8 cellular contexts compared by ENCODE assay signal in the genomic region with DNA sequence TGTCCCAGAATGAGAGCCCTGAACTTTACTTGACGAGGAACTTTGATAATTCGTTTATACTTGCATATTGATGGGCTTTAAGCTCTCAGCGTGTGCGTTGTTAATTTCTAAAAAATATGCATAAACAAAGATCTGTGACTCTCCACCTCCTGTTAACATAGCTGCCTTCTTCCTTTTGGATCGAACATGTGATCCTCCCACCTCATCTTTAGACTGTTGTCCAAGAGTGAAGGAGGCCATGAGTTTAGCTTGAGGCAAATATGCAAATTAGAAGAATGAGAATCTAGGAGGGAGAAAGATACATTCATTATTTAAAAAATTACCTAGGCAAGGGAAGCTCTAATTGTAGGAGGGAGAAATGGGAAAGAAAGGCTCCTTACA. TPM values are rescaled to one million over a fixed set of nuclear protein-coding genes. Genes with fewer than 3 reads are reported as not detected.
A peak's percentile ranks its signal among the peaks of the same experiment; 100 is the strongest.
DNase-seq lines count a peak whose midpoint lies in the region; ATAC-seq lines count a peak whose summit lies in the region.

No MANE protein-coding gene starts in this region.

- peaks cover 0 to 29% (median 16%) of the 10 kb centered on the region in 5 donors for H3K4me1 ChIP-seq in subcutaneous abdominal adipose tissue (ENCODE audit: control insufficient read depth in 5 of 5, insufficient read depth in 5 of 5, low read length in 5 of 5)

- DNase-seq in activated T-cell treated with anti-CD3 and anti-CD28 coated beads, Interleukin-2, amount 50 U/mL, for 72 hours, result no peak
- no peak for DNase-seq in activated T-cell treated with anti-CD3 and anti-CD28 coated beads, Interleukin-2, amount 50 U/mL, for 48 hours
- no peak for DNase-seq in activated T-helper 2 cell treated with anti-CD3 and anti-CD28 coated beads, Interferon-gamma antibody, Interleukin-2, Interleukin-4, amounts not matched to agents 10 μg/mL and 5 μg/mL and 100 μg/mL, durations not matched to agents 14 hours and 24 hours and 36 hours (ENCODE audit: low spot score)

- no peak for ATAC-seq in activated T-cell treated with anti-CD3 and anti-CD28 coated beads, Interleukin-2, amount 50 U/mL, for 72 hours (replicated peaks in 1 of 2)
- no peak for ATAC-seq in HG03175 (IDR thresholded peaks at IDR 0.05; ENCODE audit: unreplicated experiment)
- no peak for ATAC-seq in GM18511 (IDR thresholded peaks at IDR 0.05; ENCODE audit: unreplicated experiment)
- no peak for ATAC-seq in GM18502 (IDR thresholded peaks at IDR 0.05; ENCODE audit: poor library complexity, unreplicated experiment)

- peak overlapping the region; percentile 90 to 97 for H3K4me3 Mint-ChIP-seq in activated T-cell treated with anti-CD3 and anti-CD28 coated beads, Interleukin-2, amount 50 U/mL, for 72 hours
- peak overlapping the region; percentile 83 for H3K4me3 Mint-ChIP-seq in activated T-helper 2 cell treated with anti-CD3 and anti-CD28 coated beads, Interferon-gamma antibody, Interleukin-2, Interleukin-4, amounts not matched to agents 10 μg/mL and 5 μg/mL and 100 μg/mL, durations not matched to agents 14 hours and 24 hours and 36 hours (ENCODE audit: low read depth)

- no peaks in the 10 kb centered on the region for H3K36me3 Mint-ChIP-seq in activated T-cell treated with anti-CD3 and anti-CD28 coated beads, Interleukin-2, amount 50 U/mL, for 72 hours (ENCODE audit: insufficient read depth in 2 of 2)
- H3K36me3 Mint-ChIP-seq in activated T-helper 2 cell treated with anti-CD3 and anti-CD28 coated beads, Interferon-gamma antibody, Interleukin-2, Interleukin-4, amounts not matched to agents 10 μg/mL and 5 μg/mL and 100 μg/mL, durations not matched to agents 14 hours and 24 hours and 36 hours (ENCODE audit: low read depth), result no peaks in the 10 kb centered on the region

- intact Hi-C loops in activated T-helper 2 cell treated with anti-CD3 and anti-CD28 coated beads, Interferon-gamma antibody, Interleukin-2, Interleukin-4, amounts not matched to agents 10 μg/mL and 5 μg/mL and 100 μg/mL, durations not matched to agents 14 hours and 24 hours and 36 hours (cut with micrococcal nuclease), result no loop called here

- H3K4me1 Mint-ChIP-seq in activated T-cell treated with anti-CD3 and anti-CD28 coated beads, Interleukin-2, amount 50 U/mL, for 72 hours (ENCODE audit: low read depth), result peaks cover 19% of the 10 kb centered on the region
- peaks cover 10% of the 10 kb centered on the region for H3K4me1 Mint-ChIP-seq in activated T-helper 2 cell treated with anti-CD3 and anti-CD28 coated beads, Interferon-gamma antibody, Interleukin-2, Interleukin-4, amounts not matched to agents 10 μg/mL and 5 μg/mL and 100 μg/mL, durations not matched to agents 14 hours and 24 hours and 36 hours (ENCODE audit: low read depth)

- H3K9me3 ChIP-seq in subcutaneous abdominal adipose tissue (ENCODE audit: control insufficient read depth in 5 of 5, low read length in 5 of 5), result no peaks in the 10 kb centered on the region

- H3K4me3 ChIP-seq in iPS-11a (ENCODE audit: low read depth, low read length) (peak overlapping the region; percentile 88), subcutaneous abdominal adipose tissue (ENCODE audit: low read depth in 1 of 5, low read length in 5 of 5) (peak overlapping the region; percentile 80 to 98 (median 90))

- H3K27me3 Mint-ChIP-seq in activated T-cell treated with anti-CD3 and anti-CD28 coated beads, Interleukin-2, amount 50 U/mL, for 72 hours (ENCODE audit: low read depth), result peaks cover 13% of the 10 kb centered on the region
- peaks cover 12% of the 10 kb centered on the region for H3K27me3 Mint-ChIP-seq in activated T-helper 2 cell treated with anti-CD3 and anti-CD28 coated beads, Interferon-gamma antibody, Interleukin-2, Interleukin-4, amounts not matched to agents 10 μg/mL and 5 μg/mL and 100 μg/mL, durations not matched to agents 14 hours and 24 hours and 36 hours (ENCODE audit: low read depth)

- H3K36me3 ChIP-seq in subcutaneous abdominal adipose tissue (ENCODE audit: control insufficient read depth in 5 of 5, insufficient read depth in 5 of 5, low read length in 5 of 5), result no peaks in the 10 kb centered on the region

- H3K9me3 Mint-ChIP-seq in activated T-cell treated with anti-CD3 and anti-CD28 coated beads, Interleukin-2, amount 50 U/mL, for 72 hours, result no peaks in the 10 kb centered on the region
- H3K9me3 Mint-ChIP-seq in activated T-helper 2 cell treated with anti-CD3 and anti-CD28 coated beads, Interferon-gamma antibody, Interleukin-2, Interleukin-4, amounts not matched to agents 10 μg/mL and 5 μg/mL and 100 μg/mL, durations not matched to agents 14 hours and 24 hours and 36 hours, result no peaks in the 10 kb centered on the region

- peak overlapping the region in 4 of 5 donors; percentile 78 to 84 (median 82) for H3K9ac ChIP-seq in subcutaneous abdominal adipose tissue (ENCODE audit: low read length in 5 of 5)

- H3K27me3 ChIP-seq in subcutaneous abdominal adipose tissue (ENCODE audit: control insufficient read depth in 5 of 5, insufficient read depth in 4 of 5, low read length in 5 of 5), result no peaks in the 10 kb centered on the region

- peak overlapping the region; percentile 34 for H3K27ac Mint-ChIP-seq in activated T-cell treated with anti-CD3 and anti-CD28 coated beads, Interleukin-2, amount 50 U/mL, for 72 hours
- H3K27ac Mint-ChIP-seq in activated T-helper 2 cell treated with anti-CD3 and anti-CD28 coated beads, Interferon-gamma antibody, Interleukin-2, Interleukin-4, amounts not matched to agents 10 μg/mL and 5 μg/mL and 100 μg/mL, durations not matched to agents 14 hours and 24 hours and 36 hours, result no peak overlapping the region

- H3K27ac ChIP-seq in subcutaneous abdominal adipose tissue (ENCODE audit: low read depth, low read length), result peak overlapping the region; percentile 95

RNA-seq across cellular contexts. Expression of a gene that starts 0.6 kb away (rescaled TPM):
- total RNA-seq in activated T-cell treated with anti-CD3 and anti-CD28 coated beads, Interleukin-2, amount 50 U/mL, for 72 hours, result 1 to 10 TPM; 2.4 to 4.1 TPM
- total RNA-seq in activated T-helper 2 cell treated with anti-CD3 and anti-CD28 coated beads, Interferon-gamma antibody, Interleukin-2, Interleukin-4, amounts not matched to agents 10 μg/mL and 5 μg/mL and 100 μg/mL, durations not matched to agents 14 hours and 24 hours and 36 hours, result 2.1 and 3.1 TPM in 2 replicates

RNA-seq across cellular contexts. Expression of a gene that starts 32.3 kb away (rescaled TPM):
- total RNA-seq in activated T-cell treated with anti-CD3 and anti-CD28 coated beads, Interleukin-2, amount 50 U/mL, for 72 hours, result 10 to 100 TPM in 1 of 2 donors, 1 to 10 TPM in 1; 4.9 to 15.3 TPM
- total RNA-seq in activated T-helper 2 cell treated with anti-CD3 and anti-CD28 coated beads, Interferon-gamma antibody, Interleukin-2, Interleukin-4, amounts not matched to agents 10 μg/mL and 5 μg/mL and 100 μg/mL, durations not matched to agents 14 hours and 24 hours and 36 hours, result 0.39 and 0.55 TPM in 2 replicates
